Comparison of ENCODE assay signal across 14 cellular contexts in the genomic region with DNA sequence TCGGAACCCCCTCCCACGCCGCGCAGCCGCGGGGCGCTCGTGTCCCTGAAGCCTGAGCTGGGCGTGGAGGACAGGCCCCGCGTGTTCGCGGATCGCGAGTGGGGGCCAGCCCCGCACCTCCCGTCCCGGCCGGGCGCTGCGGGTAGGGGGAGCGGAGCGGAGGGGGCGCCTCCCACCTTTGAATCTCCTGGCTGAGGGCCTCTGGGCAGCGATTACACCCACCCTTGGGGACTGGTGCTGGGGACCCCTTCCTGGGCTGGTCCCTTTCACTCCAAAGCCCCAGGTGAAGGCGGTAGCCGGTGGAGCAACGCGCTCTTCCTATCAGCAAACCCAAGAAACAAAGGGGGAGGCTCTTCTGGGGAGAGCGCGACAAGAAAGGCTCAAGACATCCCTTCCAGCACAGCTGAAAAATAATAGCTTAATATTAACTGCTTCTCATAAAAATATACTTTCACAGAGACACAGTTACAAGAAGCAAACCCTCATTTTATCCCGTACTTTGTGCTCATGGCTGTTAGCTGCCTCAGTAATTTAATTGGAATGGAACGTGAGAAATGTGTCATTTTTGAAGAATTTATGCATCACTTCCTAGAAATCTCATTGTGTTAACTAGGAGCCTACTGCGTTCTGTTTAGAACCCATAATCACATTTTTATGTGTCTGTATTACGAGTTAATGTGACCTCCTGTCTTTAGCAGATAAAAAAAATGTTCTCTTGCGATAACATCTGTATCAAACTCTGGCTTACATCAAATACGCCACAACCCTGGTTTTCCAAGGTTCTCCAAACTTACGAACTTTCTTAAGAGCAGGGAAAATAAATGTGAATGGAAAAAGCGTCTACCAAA. TPM values are rescaled to one million over a fixed set of nuclear protein-coding genes. Genes with fewer than 3 reads are reported as not detected.
DNase-seq lines count a peak whose midpoint lies in the region; ATAC-seq, FAIRE-seq and TF ChIP-seq lines count a peak whose summit lies in the region.
"Had no signal": no experiment of that assay in that cellular context is flagged by ENCODE, and none has a peak within 500 bp of the region (broad histone marks: within the 10 kb centered on the region; RNA-seq: fewer than 3 reads in every experiment).

No MANE protein-coding gene starts in this region.

- DNase-seq in Calu3 (no peak), M059J (ENCODE audit: low read depth) (peak; percentile 74), H1 (ENCODE audit: low read depth in 1 of 2, low spot score in 2 of 2) (no peak), neural progenitor cell (ENCODE audit: low spot score) (peak; percentile 52), omental fat pad (ENCODE audit: low spot score) (no peak), Ammon's horn (ENCODE audit: low spot score) (no peak)
- DNase-seq in naive thymus-derived CD4-positive, alpha-beta T cell = no peak
- DNase-seq: NCI-H510A; stimulated activated CD4-positive, alpha-beta T cell treated with anti-CD3 and anti-CD28 coated beads, Interleukin-1b, Interleukin-23, amount 100 ng/mL, for 48 hours had no signal

- H3K18ac ChIP-seq in H1 (ENCODE audit: extremely low read depth, low read length) = no peak overlapping the region; the same call in 1 of the 2 replicates

- no peak for TF ChIP-seq RAD21 in H1 (IDR thresholded peaks at IDR 0.05 in 1 of 2, conservative IDR thresholded peaks at IDR 0.05 in 1 of 2; ENCODE audit: low read depth in 2 of 2, low read length in 2 of 2)

- no peaks in the 10 kb centered on the region for H3K79me1 ChIP-seq in H1 (ENCODE audit: low read depth, low read length)

- no TSS peak for BruUV-seq in Calu3 (replicated peaks; lab: Mats Ljungman, UMichigan)

- peak overlapping the region; percentile 79 for H4K8ac ChIP-seq in H1 (ENCODE audit: extremely low read depth, insufficient read depth, low read length)

- H3K9ac ChIP-seq in H1 (replicated peaks in 1 of 4; ENCODE audit: extremely low read depth in 1 of 4, low read depth in 3 of 4, low read length in 3 of 4) (no peak overlapping the region), neural progenitor cell (no peak overlapping the region)

- H2AK5ac ChIP-seq in H1 (ENCODE audit: low read depth, low read length) = no peak overlapping the region

- H3K9me3 Mint-ChIP-seq in Calu3 (ENCODE audit: low read depth, unreplicated experiment) = no peaks in the 10 kb centered on the region
- peaks cover 4% of the 10 kb centered on the region for H3K9me3 Mint-ChIP-seq in neural progenitor cell
- H3K9me3 Mint-ChIP-seq in naive thymus-derived CD4-positive, alpha-beta T cell = peaks cover 0 to 17% (median 2%) of the 10 kb centered on the region in 11 donors

- H3K4me3 ChIP-seq in H1 (ENCODE audit: extremely low read depth in 1 of 4, insufficient read depth in 2 of 4, low read depth in 3 of 4, low read length in 4 of 4) = peak overlapping the region in 1 of 4 experiments; percentile 59; a peak in 2 of 8 replicates
- no peak overlapping the region for H3K4me3 ChIP-seq in neural progenitor cell
- no peak overlapping the region for H3K4me3 ChIP-seq in naive thymus-derived CD4-positive, alpha-beta T cell (ENCODE audit: low read length)

- no peak overlapping the region for H2BK5ac ChIP-seq in H1 (ENCODE audit: low read depth, low read length)

- CTCF ChIA-PET in Calu3 (lab: Charles Lee) (interaction anchor here (0.6 to 1.9 kb wide), 4 partner anchors 8 to 414 kb away, joined by 3 to 13 read pairs (median 4); no protein-coding TSS in a partner anchor), H1 (lab: Charles Lee; ENCODE audit: partially characterized antibody) (interaction anchor here (0.6 to 9.4 kb wide), 36 partner anchors 9 to 414 kb away, joined by 3 to 87 read pairs (median 4); no protein-coding TSS in a partner anchor)
- CTCF ChIA-PET in naive thymus-derived CD4-positive, alpha-beta T cell (lab: Charles Lee) = interaction anchor here (1.7 kb wide), 1 partner anchor 400 kb away, joined by 4 read pairs; no protein-coding TSS in a partner anchor

- peaks cover under 1 to 12% (median 3%) of the 10 kb centered on the region in 4 experiments; a peak in 6 of 7 replicates for H3K4me1 ChIP-seq in H1 (replicated peaks in 1 of 4; ENCODE audit: control insufficient read depth in 3 of 4, insufficient read depth in 4 of 4, low read length in 3 of 4)
- H3K4me1 ChIP-seq in neural progenitor cell = peaks cover 11% of the 10 kb centered on the region
- H3K4me1 ChIP-seq in naive thymus-derived CD4-positive, alpha-beta T cell (ENCODE audit: control insufficient read depth in 2 of 2, insufficient read depth in 2 of 2, low read length in 2 of 2) = no peaks in the 10 kb centered on the region

- POLR2A ChIA-PET in H1 (lab: Charles Lee; ENCODE audit: partially characterized antibody) = interaction anchor here (1.1 kb wide), 1 partner anchor 30 kb away, joined by 4 read pairs; no protein-coding TSS in a partner anchor
- POLR2A ChIA-PET in naive thymus-derived CD4-positive, alpha-beta T cell (lab: Charles Lee) = no interaction called here

- no peak overlapping the region for H2BK20ac ChIP-seq in H1 (ENCODE audit: low read length)

- ATAC-seq in omental fat pad (ENCODE audit: low FRiP score) (no peak), HG03432 (IDR thresholded peaks at IDR 0.05; ENCODE audit: unreplicated experiment) (no peak)
- no peak for ATAC-seq in naive thymus-derived CD4-positive, alpha-beta T cell
- ATAC-seq: activated CD4-positive, CD25-positive, alpha-beta regulatory T cell treated with anti-CD3 and anti-CD28 coated beads, Interleukin-2, amount 50 U/mL, for 24 hours had no signal

- H3K36me3 ChIP-seq in H1 (ENCODE audit: control insufficient read depth in 2 of 4, insufficient read depth in 4 of 4, low read length in 3 of 4) (no peaks in the 10 kb centered on the region), neural progenitor cell (no peaks in the 10 kb centered on the region)
- no peaks in the 10 kb centered on the region for H3K36me3 ChIP-seq in naive thymus-derived CD4-positive, alpha-beta T cell (ENCODE audit: control insufficient read depth in 2 of 3, insufficient read depth in 3 of 3, low read length in 3 of 3)

- H2AFZ ChIP-seq in H1 (ENCODE audit: low read length) = no peak overlapping the region
- no peak overlapping the region for H2AFZ ChIP-seq in neural progenitor cell (replicated peaks)

- no peak overlapping the region for H2BK15ac ChIP-seq in H1 (ENCODE audit: low read length)

- no peak overlapping the region for H2BK120ac ChIP-seq in H1 (replicated peaks; ENCODE audit: low read depth, low read length)

- H4K5ac ChIP-seq in H1 (ENCODE audit: insufficient read length, low read depth, low read length) = no peak overlapping the region

- H3K27me3 Mint-ChIP-seq in Calu3 (ENCODE audit: unreplicated experiment) (no peaks in the 10 kb centered on the region), neural progenitor cell (ENCODE audit: insufficient read depth, low read depth) (peaks cover 30% of the 10 kb centered on the region)
- H3K27me3 Mint-ChIP-seq in naive thymus-derived CD4-positive, alpha-beta T cell = peaks cover 68 to 92% (median 73%) of the 10 kb centered on the region in 5 donors

- peak overlapping the region; percentile 73 for H3K27ac Mint-ChIP-seq in Calu3 (ENCODE audit: unreplicated experiment)
- H3K27ac Mint-ChIP-seq in neural progenitor cell = no peak overlapping the region
- H3K27ac Mint-ChIP-seq in naive thymus-derived CD4-positive, alpha-beta T cell = peak overlapping the region in 1 of 9 donors; percentile 29

- no peak overlapping the region for H3K23ac ChIP-seq in H1 (ENCODE audit: insufficient read length)

- TF ChIP-seq CTCF in Calu3 (IDR thresholded peaks at IDR 0.05; ENCODE audit: unreplicated experiment) (no peak), H1 (IDR thresholded peaks at IDR 0.05; ENCODE audit: control extremely low read depth in 1 of 3, insufficient read depth in 1 of 3, low read depth in 1 of 3, low read length in 3 of 3) (no peak), neural progenitor cell (IDR thresholded peaks at IDR 0.05) (no peak), omental fat pad (IDR thresholded peaks at IDR 0.05) (no peak)

- no peak overlapping the region for H3K14ac ChIP-seq in H1 (ENCODE audit: insufficient read length)

- H3K4ac ChIP-seq in H1 (replicated peaks; ENCODE audit: insufficient read length, low read depth, low read length) = no peak overlapping the region

- H3K23me2 ChIP-seq in H1 (ENCODE audit: low read depth, low read length) = peaks cover 8% of the 10 kb centered on the region; the same call in 1 of the 2 replicates

- WGBS in H1 (ENCODE audit: extremely low coverage in 1 of 2, insufficient coverage in 1 of 2, insufficient read length in 1 of 2, insufficient replicate concordance in 2 of 2, low coverage in 1 of 2, low lambda C conversion rate in 2 of 2, missing lambda C conversion rate in 1 of 2), 2 experiments = 23% methylated on average over 31 of the region's 39 CpGs; no CpG with 5 or more reads in 1 of the 2 experiments

- TF ChIP-seq EP300 in H1 (IDR thresholded peaks at IDR 0.05; ENCODE audit: borderline replicate concordance in 1 of 2, low read depth in 2 of 2, low read length in 2 of 2) = no peak

- peak overlapping the region; percentile 86 for H3K4me3 Mint-ChIP-seq in Calu3 (ENCODE audit: low read depth, unreplicated experiment)
- H3K4me3 Mint-ChIP-seq in neural progenitor cell = peak overlapping the region; percentile 80
- peak overlapping the region in 3 of 10 donors; percentile 36 to 63 (median 49) for H3K4me3 Mint-ChIP-seq in naive thymus-derived CD4-positive, alpha-beta T cell

- no peak overlapping the region for H3K56ac ChIP-seq in H1 (replicated peaks; ENCODE audit: insufficient read length, low read depth, low read length)

- H3K4me2 ChIP-seq in H1 (ENCODE audit: insufficient read depth in 1 of 2, low read depth in 2 of 2, low read length in 2 of 2) (peak overlapping the region; percentile 55 to 81), neural progenitor cell (peak overlapping the region; percentile 73)

- peaks cover 36% of the 10 kb centered on the region for H3F3A ChIP-seq in neural progenitor cell (ENCODE audit: low read depth)

- H3K4me1 Mint-ChIP-seq in Calu3 (ENCODE audit: low read depth, unreplicated experiment) (peaks cover 35% of the 10 kb centered on the region), neural progenitor cell (peaks cover 33% of the 10 kb centered on the region)
- H3K4me1 Mint-ChIP-seq in naive thymus-derived CD4-positive, alpha-beta T cell = peaks cover 5 to 17% (median 13%) of the 10 kb centered on the region in 7 donors

- H2BK12ac ChIP-seq in H1 (ENCODE audit: low read depth, low read length) = no peak overlapping the region

- H3K79me2 ChIP-seq in H1 (ENCODE audit: control insufficient read depth in 1 of 2, insufficient read depth in 2 of 2, low read length in 2 of 2) = no peaks in the 10 kb centered on the region
- no peaks in the 10 kb centered on the region for H3K79me2 ChIP-seq in neural progenitor cell (ENCODE audit: low read depth)

- H3K36me3 Mint-ChIP-seq in Calu3 (ENCODE audit: insufficient read depth, unreplicated experiment) (peaks cover 17% of the 10 kb centered on the region), neural progenitor cell (no peaks in the 10 kb centered on the region)
- peaks cover 0 to 5% (median 0%) of the 10 kb centered on the region in 5 donors for H3K36me3 Mint-ChIP-seq in naive thymus-derived CD4-positive, alpha-beta T cell

- H3K9me3 ChIP-seq in H1 (ENCODE audit: insufficient read depth in 2 of 2, low read depth in 1 of 2, low read length in 1 of 2) (peaks cover 4% of the 10 kb centered on the region in 2 experiments; a peak in 3 of 4 replicates), neural progenitor cell (ENCODE audit: low read depth) (no peaks in the 10 kb centered on the region)
- H3K9me3 ChIP-seq in naive thymus-derived CD4-positive, alpha-beta T cell (ENCODE audit: control insufficient read depth in 2 of 3, low read length in 3 of 3) = no peaks in the 10 kb centered on the region

- FAIRE-seq in H1 (lab: Jason Lieb, UNC) = peak; percentile 78

- intact Hi-C loops in Calu3 (cut with micrococcal nuclease; ENCODE audit: unreplicated experiment) = loop anchor here (5.0 kb wide), 2 partner anchors 233 to 413 kb away; no protein-coding TSS in a partner anchor
- intact Hi-C loops in naive thymus-derived CD4-positive, alpha-beta T cell (cut with micrococcal nuclease) = no loop called here

- H3K27ac ChIP-seq in H1 (ENCODE audit: low read depth, low read length) (no peak overlapping the region), neural progenitor cell (no peak overlapping the region)
- no peak overlapping the region for H3K27ac ChIP-seq in naive thymus-derived CD4-positive, alpha-beta T cell (ENCODE audit: low read depth, low read length)
- H3K27ac ChIP-seq: HL-60 had no signal

- no peak overlapping the region for H4K91ac ChIP-seq in H1 (replicated peaks; ENCODE audit: insufficient read length, low read length)

- TF ChIP-seq POLR2A in H1 (IDR thresholded peaks at IDR 0.05; ENCODE audit: control extremely low read depth in 1 of 2, low read depth in 2 of 2, low read length in 2 of 2) = no peak

- H4K20me1 ChIP-seq in H1 (replicated peaks in 1 of 2; ENCODE audit: control insufficient read depth in 1 of 2, insufficient read depth in 2 of 2, low read length in 2 of 2) (peaks cover 0 to 3% of the 10 kb centered on the region in 2 experiments), neural progenitor cell (ENCODE audit: low read depth) (peaks cover 40% of the 10 kb centered on the region)

- H3K27me3 ChIP-seq in H1 (replicated peaks in 1 of 4; ENCODE audit: control insufficient read depth in 3 of 4, extremely low read depth in 1 of 4, insufficient read depth in 3 of 4, low read length in 3 of 4) = peaks cover 24 to 50% (median 41%) of the 10 kb centered on the region in 4 experiments
- peaks cover 81% of the 10 kb centered on the region for H3K27me3 ChIP-seq in neural progenitor cell
- peaks cover 6 to 15% of the 10 kb centered on the region in 2 donors for H3K27me3 ChIP-seq in naive thymus-derived CD4-positive, alpha-beta T cell (ENCODE audit: control insufficient read depth in 2 of 2, insufficient read depth in 2 of 2, low read length in 2 of 2)

RNA-seq across cellular contexts. Expression of a gene that starts 11.7 kb away (rescaled TPM):
- total RNA-seq in Calu3 (2022) (2.2 and 2.4 TPM in 2 replicates), neural progenitor cell (ENCODE audit: low replicate concordance) (0.46 TPM in 1 of 2 replicates, not detected in the other), omental fat pad (not detected)
- total RNA-seq in M059J (2014; rRNA removed; shearing (Covaris generic)) = 0.96 and 6.6 TPM in 2 replicates
- total RNA-seq in H1 (2021; fragmentation: NEBNext Ultra II Directional; extraction: Animal tissue kit (Norgen Biotek cat#: 25700)) = 0.89 and 1.2 TPM in 2 replicates
- polyA plus RNA-seq in H1 (2011; rRNA removed) = 0.38 and 0.64 TPM in 2 replicates
- polyA plus RNA-seq in H1 (2011; cell fraction: cytosol; rRNA removed) = 0.54 TPM
- 0.74 TPM for polyA plus RNA-seq in H1 (2011; cell fraction: nucleus; rRNA removed)
- 0.53 to 0.94 TPM (median 0.74 TPM) in 4 replicates for polyA plus RNA-seq in H1 (2012, experiment 1 of 2)
- polyA plus RNA-seq in H1 (2012, experiment 2 of 2) = 0.68 TPM
- 1.9 TPM for polyA plus RNA-seq in H1 (2013, experiment 1 of 2)
- 1.9 TPM for polyA plus RNA-seq in H1 (2013, experiment 2 of 2)
- 0.24 and 0.32 TPM in 2 replicates for polyA minus RNA-seq in H1 (2011; rRNA and poly(A)+ RNA removed)
- polyA minus RNA-seq in H1 (2011; cell fraction: cytosol; rRNA and poly(A)+ RNA removed) = 0.88 TPM
- 1.9 TPM for polyA minus RNA-seq in H1 (2011; cell fraction: nucleus; rRNA and poly(A)+ RNA removed)
- not detected for total RNA-seq in naive thymus-derived CD4-positive, alpha-beta T cell
- not detected for polyA plus RNA-seq in naive thymus-derived CD4-positive, alpha-beta T cell
- total RNA-seq: cardiac septum, left cardiac atrium had no signal

Comparison
In these comparisons a context has a peak if more than half of its experiments do, and no peak if none do; other contexts are left out.
1. DNase-seq: peak in M059J (single experiment) and neural progenitor cell (single experiment); none in Calu3 (single experiment), H1 (0 of 2), omental fat pad (single experiment), Ammon's horn (single experiment) and naive thymus-derived CD4-positive, alpha-beta T cell (0 of 9).